In the genomic region with DNA sequence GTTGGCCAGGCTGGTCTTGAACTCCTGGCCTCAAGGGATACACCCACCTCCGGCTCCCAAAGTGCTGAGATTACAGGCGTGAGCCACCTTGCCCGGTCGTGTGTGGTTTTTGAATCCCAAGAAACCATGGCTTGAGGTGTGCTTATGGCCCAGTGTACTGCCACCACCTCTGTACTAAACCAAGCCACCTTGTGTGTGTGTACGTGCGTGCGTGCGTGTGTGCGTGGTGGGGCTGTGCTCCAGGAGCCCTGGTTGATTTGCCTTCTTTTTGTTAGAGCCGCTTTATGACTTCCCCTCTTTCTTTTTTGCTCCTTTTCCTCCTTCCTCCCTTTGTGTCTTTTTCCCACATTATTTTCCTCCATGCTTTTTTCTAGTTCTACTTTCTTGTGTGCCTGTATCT, we compare ENCODE assay signal across 15 cellular contexts.
"Had no signal": no experiment of that assay in that cellular context is flagged by ENCODE, and none has a peak within 500 bp of the region (broad histone marks: within the 10 kb centered on the region; RNA-seq: fewer than 3 reads in every experiment).

No MANE protein-coding gene starts in this region.

- H3K4me3 Mint-ChIP-seq: activated CD4-positive, alpha-beta memory T cell treated with anti-CD3 and anti-CD28 coated beads for 36 hours; activated naive CD8-positive, alpha-beta T cell treated with anti-CD3 and anti-CD28 coated beads, Interleukin-2, amount 50 U/mL, for 24 hours; activated T-cell treated with anti-CD3 and anti-CD28 coated beads, Interleukin-2, amount 50 U/mL, for 72 hours; naive thymus-derived CD8-positive, alpha-beta T cell; T-helper 2 cell treated with Interferon-gamma antibody and Interleukin-4, amounts not matched to agents 5 μg/mL and 100 μg/mL, for 36 hours had no signal

- H3K27me3 Mint-ChIP-seq: activated CD4-positive, alpha-beta memory T cell treated with anti-CD3 and anti-CD28 coated beads for 36 hours; activated naive CD8-positive, alpha-beta T cell treated with anti-CD3 and anti-CD28 coated beads, Interleukin-2, amount 50 U/mL, for 24 hours; naive thymus-derived CD8-positive, alpha-beta T cell had no signal

- DNase-seq: activated CD4-positive, alpha-beta memory T cell treated with anti-CD3 and anti-CD28 coated beads for 36 hours; activated CD4-positive, alpha-beta T cell treated with anti-CD3 and anti-CD28 coated beads for 1 hour; activated naive CD4-positive, alpha-beta T cell; activated naive CD8-positive, alpha-beta T cell treated with anti-CD3 and anti-CD28 coated beads, Interleukin-2, amount 50 U/mL, for 24 hours; activated T-cell treated with anti-CD3 and anti-CD28 coated beads, Interleukin-2, amount 50 U/mL, for 72 hours; heart left ventricle; left ventricle myocardium inferior; midbrain; naive thymus-derived CD8-positive, alpha-beta T cell; stimulated activated CD4-positive, alpha-beta T cell treated with anti-CD3 and anti-CD28 coated beads, Interleukin-4, amount 100 ng/mL, for 24 hours had no signal

- FAIRE-seq: endothelial cell of umbilical vein, frontal cortex, islet of Langerhans had no signal

- H3K4me3 ChIP-seq: ascending aorta, heart left ventricle, left ventricle myocardium inferior had no signal

- ATAC-seq: activated naive CD8-positive, alpha-beta T cell treated with anti-CD3 and anti-CD28 coated beads, Interleukin-2, amount 50 U/mL, for 24 hours; activated T-cell treated with anti-CD3 and anti-CD28 coated beads, Interleukin-2, amount 50 U/mL, for 72 hours; heart left ventricle; naive thymus-derived CD8-positive, alpha-beta T cell had no signal

- H3K9me3 ChIP-seq: ascending aorta, heart left ventricle, left ventricle myocardium inferior had no signal

- H3K27me3 ChIP-seq: ascending aorta, heart left ventricle had no signal

- H3K4me1 ChIP-seq: ascending aorta had no signal

- H3K27ac ChIP-seq: ascending aorta, heart left ventricle, left ventricle myocardium inferior had no signal

- H3K36me3 ChIP-seq: ascending aorta, heart left ventricle, left ventricle myocardium inferior had no signal

- H3K9me3 Mint-ChIP-seq: activated CD4-positive, alpha-beta memory T cell treated with anti-CD3 and anti-CD28 coated beads for 36 hours; activated T-cell treated with anti-CD3 and anti-CD28 coated beads, Interleukin-2, amount 50 U/mL, for 72 hours had no signal

- H3K27ac Mint-ChIP-seq: activated CD4-positive, alpha-beta memory T cell treated with anti-CD3 and anti-CD28 coated beads for 36 hours; activated naive CD8-positive, alpha-beta T cell treated with anti-CD3 and anti-CD28 coated beads, Interleukin-2, amount 50 U/mL, for 24 hours; activated T-cell treated with anti-CD3 and anti-CD28 coated beads, Interleukin-2, amount 50 U/mL, for 72 hours; T-helper 2 cell treated with Interferon-gamma antibody and Interleukin-4, amounts not matched to agents 5 μg/mL and 100 μg/mL, for 36 hours had no signal
